In genomic region chr9:5195450-5195849, GRCh38 we compare ENCODE assay signal across 1 cellular context.
TF ChIP-seq lines count a peak whose summit lies in the region.

No MANE protein-coding gene starts in this region.

TF ChIP-seq in H1, 55 proteins besides CTCF, POLR2A, EP300 and RAD21:
- TF ChIP-seq BCL11A (IDR thresholded peaks at IDR 0.05; ENCODE audit: low read depth in 2 of 2, low read length in 2 of 2), result no peak
- no peak for TF ChIP-seq YY1 (IDR thresholded peaks at IDR 0.05; ENCODE audit: low read depth, low read length)
